20 cellular contexts compared by ENCODE assay signal in genomic region chr13:78680064-78680463, GRCh38. TPM values are rescaled to one million over a fixed set of nuclear protein-coding genes. Genes with fewer than 3 reads are reported as not detected.
A peak's percentile ranks its signal among the peaks of the same experiment; 100 is the strongest.
DNase-seq lines count a peak whose midpoint lies in the region; ATAC-seq, FAIRE-seq and TF ChIP-seq lines count a peak whose summit lies in the region.
"Had no signal": no experiment of that assay in that cellular context is flagged by ENCODE, and none has a peak within 500 bp of the region (broad histone marks: within the 10 kb centered on the region; RNA-seq: fewer than 3 reads in every experiment).

No MANE protein-coding gene starts in this region.

- H2BK12ac ChIP-seq in H1 (ENCODE audit: low read depth, low read length): no peak overlapping the region

- H3K4ac ChIP-seq in H1 (replicated peaks; ENCODE audit: insufficient read length, low read depth, low read length): no peak overlapping the region

- H3K23ac ChIP-seq in H1 (ENCODE audit: insufficient read length): no peak overlapping the region

- no peaks in the 10 kb centered on the region for H3K27me3 ChIP-seq in H1 (replicated peaks in 1 of 4; ENCODE audit: control insufficient read depth in 3 of 4, extremely low read depth in 1 of 4, insufficient read depth in 3 of 4, low read length in 3 of 4)
- H3K27me3 ChIP-seq: stomach, transverse colon had no signal

- no peak overlapping the region for H3K9ac ChIP-seq in H1 (replicated peaks in 1 of 4; ENCODE audit: extremely low read depth in 1 of 4, low read depth in 3 of 4, low read length in 3 of 4)

- no peak overlapping the region for H4K8ac ChIP-seq in H1 (ENCODE audit: extremely low read depth, insufficient read depth, low read length)

- no peak overlapping the region for H2AK5ac ChIP-seq in H1 (ENCODE audit: low read depth, low read length)

- no peak overlapping the region for H4K5ac ChIP-seq in H1 (ENCODE audit: insufficient read length, low read depth, low read length)

- no peak overlapping the region for H2BK5ac ChIP-seq in H1 (ENCODE audit: low read depth, low read length)

- H3K79me1 ChIP-seq in H1 (ENCODE audit: low read depth, low read length): no peaks in the 10 kb centered on the region

- no peak for TF ChIP-seq RAD21 in H1 (IDR thresholded peaks at IDR 0.05 in 1 of 2, conservative IDR thresholded peaks at IDR 0.05 in 1 of 2; ENCODE audit: low read depth in 2 of 2, low read length in 2 of 2)

- no peak overlapping the region for H3K56ac ChIP-seq in H1 (replicated peaks; ENCODE audit: insufficient read length, low read depth, low read length)

- no peaks in the 10 kb centered on the region for H3K36me3 ChIP-seq in H1 (ENCODE audit: control insufficient read depth in 2 of 4, insufficient read depth in 4 of 4, low read length in 3 of 4)
- H3K36me3 ChIP-seq: stomach, transverse colon had no signal

- TF ChIP-seq CTCF in H1 (IDR thresholded peaks at IDR 0.05; ENCODE audit: control extremely low read depth in 1 of 3, insufficient read depth in 1 of 3, low read depth in 1 of 3, low read length in 3 of 3): no peak

- no peak overlapping the region for H2BK20ac ChIP-seq in H1 (ENCODE audit: low read length)

- H3K23me2 ChIP-seq in H1 (ENCODE audit: low read depth, low read length): no peaks in the 10 kb centered on the region

- WGBS in H1 (ENCODE audit: extremely low coverage in 1 of 2, insufficient coverage in 1 of 2, insufficient read length in 1 of 2, insufficient replicate concordance in 2 of 2, low coverage in 1 of 2, low lambda C conversion rate in 2 of 2, missing lambda C conversion rate in 1 of 2), 2 experiments: 75% methylated on average over 6 of the region's 6 CpGs; no CpG with 5 or more reads in 1 of the 2 experiments

- H2BK15ac ChIP-seq in H1 (ENCODE audit: low read length): no peak overlapping the region

- no peak overlapping the region for H4K91ac ChIP-seq in H1 (replicated peaks; ENCODE audit: insufficient read length, low read length)

- H3K9me3 ChIP-seq in H1 (ENCODE audit: insufficient read depth in 2 of 2, low read depth in 1 of 2, low read length in 1 of 2): no peaks in the 10 kb centered on the region
- H3K9me3 ChIP-seq: transverse colon had no signal

- H4K20me1 ChIP-seq in H1 (replicated peaks in 1 of 2; ENCODE audit: control insufficient read depth in 1 of 2, insufficient read depth in 2 of 2, low read length in 2 of 2): no peaks in the 10 kb centered on the region

- peaks cover 0 to 2% (median 0%) of the 10 kb centered on the region in 4 experiments; a peak in 2 of 7 replicates for H3K4me1 ChIP-seq in H1 (replicated peaks in 1 of 4; ENCODE audit: control insufficient read depth in 3 of 4, insufficient read depth in 4 of 4, low read length in 3 of 4)
- H3K4me1 ChIP-seq: stomach, transverse colon had no signal

- no peak overlapping the region for H3K4me3 ChIP-seq in H1 (ENCODE audit: extremely low read depth in 1 of 4, insufficient read depth in 2 of 4, low read depth in 3 of 4, low read length in 4 of 4)
- H3K4me3 ChIP-seq: GM23338, stomach, transverse colon had no signal

- FAIRE-seq in H1 (lab: Jason Lieb, UNC): no peak
- FAIRE-seq: D721Med had no signal

- H3K79me2 ChIP-seq in H1 (ENCODE audit: control insufficient read depth in 1 of 2, insufficient read depth in 2 of 2, low read length in 2 of 2): no peaks in the 10 kb centered on the region

- CTCF ChIA-PET in HEK293T (lab: Yijun Ruan, JAX): interaction anchor here (0.5 to 1.6 kb wide), 4 partner anchors 9 to 298 kb away, joined by 3 to 4 read pairs (median 3); no protein-coding TSS in a partner anchor
- CTCF ChIA-PET in H1 (lab: Charles Lee; ENCODE audit: partially characterized antibody): interaction anchor here (0.8 to 0.9 kb wide), 2 partner anchors 20 to 75 kb away, joined by 3 read pairs; no protein-coding TSS in a partner anchor

- H2BK120ac ChIP-seq in H1 (replicated peaks; ENCODE audit: low read depth, low read length): no peak overlapping the region

- POLR2A ChIA-PET in HEK293T (lab: Yijun Ruan, JAX) (interaction anchor here (1.2 kb wide), 1 partner anchor 20 kb away, joined by 3 read pairs; no protein-coding TSS in a partner anchor), H1 (lab: Charles Lee; ENCODE audit: partially characterized antibody) (no interaction called here)

- ATAC-seq in GM18520 (IDR thresholded peaks at IDR 0.05; ENCODE audit: unreplicated experiment) (no peak), GM19397 (IDR thresholded peaks at IDR 0.05; ENCODE audit: unreplicated experiment) (no peak)
- ATAC-seq: GM23338 had no signal

- no peak overlapping the region for H3K27ac ChIP-seq in H1 (ENCODE audit: low read depth, low read length)
- H3K27ac ChIP-seq: stomach, transverse colon had no signal

- TF ChIP-seq EP300 in H1 (IDR thresholded peaks at IDR 0.05; ENCODE audit: borderline replicate concordance in 1 of 2, low read depth in 2 of 2, low read length in 2 of 2): no peak

- H3K14ac ChIP-seq in H1 (ENCODE audit: insufficient read length): no peak overlapping the region

- no peak overlapping the region for H3K18ac ChIP-seq in H1 (ENCODE audit: extremely low read depth, low read length)

- TF ChIP-seq POLR2A in H1 (IDR thresholded peaks at IDR 0.05; ENCODE audit: control extremely low read depth in 1 of 2, low read depth in 2 of 2, low read length in 2 of 2): no peak

- H3K4me2 ChIP-seq in H1 (ENCODE audit: insufficient read depth in 1 of 2, low read depth in 2 of 2, low read length in 2 of 2): no peak overlapping the region
- H3K4me2 ChIP-seq: GM23338 had no signal

- peak; percentile 42 for DNase-seq in HEK293T (ENCODE audit: extremely low spot score)
- DNase-seq in NCI-H1417 (lab: John Stamatoyannopoulos, UW): peak; percentile 78 to 98 (median 92)
- peak; percentile 88 for DNase-seq in NCI-H345 treated with DMSO at 0.1 percent for 48 hours (lab: John Stamatoyannopoulos, UW; ENCODE audit: unreplicated experiment)
- DNase-seq in H1 (ENCODE audit: low read depth in 1 of 2, low spot score in 2 of 2): no peak
- no peak for DNase-seq in NK-92 treated with Interleukin-12 subunit alpha and Interleukin-12 subunit beta, amount 100 ng/mL, for 24 hours (lab: John Stamatoyannopoulos, UW)
- DNase-seq in effector CD8-positive, alpha-beta T cell (lab: John Stamatoyannopoulos, UW): no peak
- DNase-seq: activated CD4-positive, alpha-beta T cell treated with anti-CD3 and anti-CD28 coated beads, Interleukin-2, amount 10 ng/mL, durations not matched to agents 7 days and 5 days; activated naive CD4-positive, alpha-beta T cell treated with anti-CD3 and anti-CD28 coated beads for 36 hours; activated T-cell treated with anti-CD3 and anti-CD28 coated beads, Interleukin-2, amount 50 U/mL, for 48 hours; NCI-H1436 treated with DMSO at 0.1 percent for 48 hours; NCI-H510A; posterior cingulate gyrus; stimulated activated CD8-positive, alpha-beta memory T cell treated with anti-CD3 and anti-CD28 coated beads, Interleukin-4, amount 100 ng/mL, for 48 hours; stomach; T-helper 9 cell; transverse colon had no signal

- 0 out of 2 replicates have a peak overlapping the region, but pooled peaks have one; percentile 38 for H2AFZ ChIP-seq in H1 (ENCODE audit: low read length)
- H2AFZ ChIP-seq: GM23338 had no signal

TF ChIP-seq in HEK293T, 16 proteins besides CTCF, POLR2A, EP300 and RAD21:
- peak; percentile 75; the same call in 1 of the 2 replicates for TF ChIP-seq ARNT (IDR thresholded peaks at IDR 0.05)
- TF ChIP-seq PKNOX1 (IDR thresholded peaks at IDR 0.05): peak; percentile 84
- TF ChIP-seq FOXK2 (IDR thresholded peaks at IDR 0.05): no peak
- TF ChIP-seq FOXM1 (IDR thresholded peaks at IDR 0.05; ENCODE audit: borderline replicate concordance): no peak
- TF ChIP-seq FOXA1 (IDR thresholded peaks at IDR 0.05): no peak
- TF ChIP-seq TARDBP (IDR thresholded peaks at IDR 0.05): no peak
- no peak for TF ChIP-seq SP1 (IDR thresholded peaks at IDR 0.05)
- TF ChIP-seq NFRKB (IDR thresholded peaks at IDR 0.05): no peak
- TF ChIP-seq L3MBTL2 (conservative IDR thresholded peaks at IDR 0.05): no peak

TF ChIP-seq in H1, 55 proteins besides CTCF, POLR2A, EP300 and RAD21 (continues in another document):
- TF ChIP-seq MAX (IDR thresholded peaks at IDR 0.05) (no peak), BACH1 (IDR thresholded peaks at IDR 0.05; ENCODE audit: low read length) (no peak), CBX5 (IDR thresholded peaks at IDR 0.05; ENCODE audit: low read depth, low read length) (no peak), ATF2 (IDR thresholded peaks at IDR 0.05; ENCODE audit: low read length) (no peak), SP4 (IDR thresholded peaks at IDR 0.05; ENCODE audit: low read length) (no peak), EZH2 (IDR thresholded peaks at IDR 0.05; ENCODE audit: low read depth, low read length, severe bottlenecking) (no peak), ATF3 (IDR thresholded peaks at IDR 0.05; ENCODE audit: insufficient read depth, low read depth, low read length) (no peak), TCF12 (IDR thresholded peaks at IDR 0.05; ENCODE audit: low read depth, low read length) (no peak), NRF1 (IDR thresholded peaks at IDR 0.05; ENCODE audit: low read depth, low read length) (no peak)

RNA-seq across cellular contexts. Expression of gene OBI1, which starts 21.1 kb away (rescaled TPM):
- 13.5 and 14.3 TPM in 2 replicates for total RNA-seq in H1 (2021; fragmentation: NEBNext Ultra II Directional; extraction: Animal tissue kit (Norgen Biotek cat#: 25700))
- polyA plus RNA-seq in H1 (2011; rRNA removed): 3.3 and 7.1 TPM in 2 replicates
- 10.2 TPM for polyA plus RNA-seq in H1 (2011; cell fraction: cytosol; rRNA removed)
- polyA plus RNA-seq in H1 (2011; cell fraction: nucleus; rRNA removed): 2.7 TPM
- polyA plus RNA-seq in H1 (2012, experiment 1 of 2): 10.6 to 16.5 TPM (median 10.9 TPM) in 4 replicates
- polyA plus RNA-seq in H1 (2012, experiment 2 of 2): 1.1 TPM
- 7.7 TPM for polyA plus RNA-seq in H1 (2013, experiment 1 of 2)
- polyA plus RNA-seq in H1 (2013, experiment 2 of 2): 7.9 TPM
- polyA minus RNA-seq in H1 (2011; rRNA and poly(A)+ RNA removed): 16.1 and 18.3 TPM in 2 replicates
- 9.2 TPM for polyA minus RNA-seq in H1 (2011; cell fraction: cytosol; rRNA and poly(A)+ RNA removed)
- polyA minus RNA-seq in H1 (2011; cell fraction: nucleus; rRNA and poly(A)+ RNA removed): 22.0 TPM

Comparison
In these comparisons a context has a peak if more than half of its experiments do, and no peak if none do; other contexts are left out.
1. DNase-seq: peak in HEK293T (single experiment), NCI-H1417 (3 of 3) and NCI-H345 treated with DMSO at 0.1 percent for 48 hours (single experiment); none in H1 (0 of 2), NK-92 treated with Interleukin-12 subunit alpha and Interleukin-12 subunit beta, amount 100 ng/mL, for 24 hours (single experiment) and effector CD8-positive, alpha-beta T cell (single experiment).